In the genomic region with DNA sequence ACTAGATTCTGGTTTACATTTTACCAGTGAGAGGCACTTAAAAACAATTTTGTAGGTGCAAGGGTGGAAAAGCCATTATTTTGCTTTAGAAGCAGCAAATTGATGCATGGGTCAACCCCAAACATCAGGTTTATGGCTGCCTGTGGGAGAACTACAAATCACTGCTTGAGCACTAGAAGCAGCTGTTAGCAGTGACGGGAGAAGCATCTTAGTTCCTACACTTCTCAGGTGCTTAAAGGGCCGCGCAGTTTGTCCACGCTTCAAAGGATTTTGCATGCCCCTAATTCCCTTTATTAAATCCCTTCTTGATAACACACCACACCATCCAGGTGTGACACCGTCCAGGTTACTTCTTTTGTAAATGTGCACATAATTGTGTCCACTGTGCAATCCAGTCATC, we compare ENCODE assay signal across 15 cellular contexts.
A peak's percentile ranks its signal among the peaks of the same experiment; 100 is the strongest.
DNase-seq lines count a peak whose midpoint lies in the region.
"Had no signal": no experiment of that assay in that cellular context is flagged by ENCODE, and none has a peak within 500 bp of the region (broad histone marks: within the 10 kb centered on the region; RNA-seq: fewer than 3 reads in every experiment).

No MANE protein-coding gene starts in this region.

- peak in 2 of 3 experiments; percentile 35 to 45 for DNase-seq in NCI-H1417 (lab: John Stamatoyannopoulos, UW)
- DNase-seq in NCI-H1417 treated with DMSO at 0.1 percent for 48 hours (lab: John Stamatoyannopoulos, UW) = no peak
- peak; percentile 68 for DNase-seq in NCI-H82 (lab: John Stamatoyannopoulos, UW)
- DNase-seq in NCI-H82 treated with DMSO at 0.1 percent for 48 hours (lab: John Stamatoyannopoulos, UW; ENCODE audit: unreplicated experiment) = no peak
- peak; percentile 40 for DNase-seq in NCI-H69 (lab: John Stamatoyannopoulos, UW)
- peak; percentile 58 for DNase-seq in left kidney (ENCODE audit: low read depth, low spot score)
- no peak for DNase-seq in NCI-H2171 treated with DMSO at 0.1 percent for 48 hours (lab: John Stamatoyannopoulos, UW)
- no peak for DNase-seq in DMS53 treated with DMSO at 0.1 percent for 48 hours (lab: John Stamatoyannopoulos, UW; ENCODE audit: unreplicated experiment)
- DNase-seq: Caco-2; CD4-positive, CD25-positive, alpha-beta regulatory T cell; CD8-positive, alpha-beta T cell; DMS153; DND-41; GM23248; H9 had no signal

Comparison
In these comparisons a context has a peak if more than half of its experiments do, and no peak if none do; other contexts are left out.
1. DNase-seq: peak in NCI-H1417 (2 of 3), NCI-H82 (single experiment), NCI-H69 (single experiment) and left kidney (single experiment); none in NCI-H1417 treated with DMSO at 0.1 percent for 48 hours (single experiment), NCI-H82 treated with DMSO at 0.1 percent for 48 hours (single experiment), NCI-H2171 treated with DMSO at 0.1 percent for 48 hours (single experiment) and DMS53 treated with DMSO at 0.1 percent for 48 hours (single experiment).